21 cellular contexts compared by ENCODE assay signal in the genomic region with DNA sequence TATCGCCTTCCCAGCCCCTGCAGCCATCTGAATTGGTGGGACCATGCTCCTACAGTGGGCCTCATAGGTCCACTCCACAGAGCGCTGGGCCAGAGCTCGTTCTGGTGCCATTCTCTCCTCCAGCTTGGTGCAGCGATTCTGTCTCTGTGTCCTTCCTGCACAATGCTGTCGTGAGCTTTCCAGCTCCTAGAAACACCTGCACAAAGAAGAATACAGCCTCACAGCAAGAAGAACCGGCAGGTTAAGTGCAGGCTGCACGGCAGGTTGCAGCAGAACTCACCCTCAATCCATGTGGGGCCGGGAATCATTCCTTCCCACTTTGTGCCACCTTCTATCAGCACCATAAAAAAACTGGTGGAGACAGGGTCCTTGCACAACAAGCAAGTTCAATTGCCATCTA.
DNase-seq lines count a peak whose midpoint lies in the region; ATAC-seq and TF ChIP-seq lines count a peak whose summit lies in the region.
"Had no signal": no experiment of that assay in that cellular context is flagged by ENCODE, and none has a peak within 500 bp of the region (broad histone marks: within the 10 kb centered on the region; RNA-seq: fewer than 3 reads in every experiment).

No MANE protein-coding gene starts in this region.

- H3K27ac ChIP-seq in Karpas-422 (ENCODE audit: low read length) (peak overlapping the region; percentile 85), esophagus muscularis mucosa (replicated peaks in 1 of 4) (no peak overlapping the region)
- H3K27ac ChIP-seq: A549, gastroesophageal sphincter, right atrium auricular region, thoracic aorta had no signal

- peak overlapping the region; percentile 57 for H3K9ac ChIP-seq in Karpas-422 (ENCODE audit: low read length)

- H3K27me3 ChIP-seq in Karpas-422 (ENCODE audit: low read length) (no peaks in the 10 kb centered on the region), esophagus muscularis mucosa (no peaks in the 10 kb centered on the region)
- H3K27me3 ChIP-seq: gastroesophageal sphincter, right atrium auricular region had no signal

- H4K20me1 ChIP-seq in Karpas-422 (ENCODE audit: insufficient read depth, low read depth, low read length): no peaks in the 10 kb centered on the region

- TF ChIP-seq CTCF in esophagus muscularis mucosa (IDR thresholded peaks at IDR 0.05): no peak

- peak overlapping the region; percentile 65 for H3K4me2 ChIP-seq in Karpas-422 (ENCODE audit: low read depth, low read length, poor library complexity, severe bottlenecking)
- H3K4me2 ChIP-seq: A549 had no signal

- peak overlapping the region; percentile 42; the same call in 1 of the 2 replicates for H2AFZ ChIP-seq in Karpas-422 (ENCODE audit: low read length)

- H3K79me2 ChIP-seq in Karpas-422 (ENCODE audit: low read length): no peaks in the 10 kb centered on the region

- peak overlapping the region; percentile 48; the same call in 1 of the 2 replicates for H3K4me3 ChIP-seq in Karpas-422 (ENCODE audit: low read length)
- H3K4me3 ChIP-seq in esophagus muscularis mucosa: no peak overlapping the region
- H3K4me3 ChIP-seq: A549, gastroesophageal sphincter, lung, right atrium auricular region, thoracic aorta had no signal

- no peaks in the 10 kb centered on the region for H3K9me3 Mint-ChIP-seq in activated CD4-positive, alpha-beta T cell treated with anti-CD3 and anti-CD28 coated beads, Interleukin-2, amount 10 ng/mL, durations not matched to agents 24 days and 14 days
- H3K9me3 Mint-ChIP-seq: CD4-positive, CD25-positive, alpha-beta regulatory T cell; central memory CD8-positive, alpha-beta T cell; neural crest cell had no signal

- peak; percentile 56 for DNase-seq in activated CD4-positive, alpha-beta T cell treated with anti-CD3 and anti-CD28 coated beads, Interleukin-2, amount 10 ng/mL, durations not matched to agents 24 days and 14 days
- DNase-seq in activated CD4-positive, alpha-beta T cell treated with anti-CD3 and anti-CD28 coated beads, Interleukin-2, amount 50 U/mL, for 48 hours: no peak
- no peak for DNase-seq in Karpas-422
- peak; percentile 66 for DNase-seq in esophagus muscularis mucosa (ENCODE audit: extremely low spot score)
- DNase-seq in ACHN: no peak
- no peak for DNase-seq in NOMO-1 (lab: John Stamatoyannopoulos, UW; ENCODE audit: unreplicated experiment in 2 of 2)
- no peak for DNase-seq in NCI-H2227 treated with DMSO at 0.1 percent for 48 hours (lab: John Stamatoyannopoulos, UW)
- DNase-seq: DMS79, H7, KBM-7, NCI-H1417 treated with DMSO at 0.1 percent for 48 hours, OCI-M1 had no signal

- peak overlapping the region; percentile 93 for H3K27ac Mint-ChIP-seq in activated CD4-positive, alpha-beta T cell treated with anti-CD3 and anti-CD28 coated beads, Interleukin-2, amount 10 ng/mL, durations not matched to agents 24 days and 14 days

- H3K4me1 ChIP-seq in Karpas-422 (ENCODE audit: low read length): peaks cover 45% of the 10 kb centered on the region
- peaks cover 0 to 20% (median 7%) of the 10 kb centered on the region in 4 donors for H3K4me1 ChIP-seq in esophagus muscularis mucosa
- H3K4me1 ChIP-seq: A549, right atrium auricular region had no signal

- intact Hi-C loops in activated CD4-positive, alpha-beta T cell treated with anti-CD3 and anti-CD28 coated beads, Interleukin-2, amount 10 ng/mL, durations not matched to agents 24 days and 14 days (cut with micrococcal nuclease): loop anchor here (1.0 to 10.0 kb wide), 9 partner anchors 16 to 814 kb away; a partner anchor contains a TSS
- intact Hi-C loops in esophagus muscularis mucosa (cut with DNase I): no loop called here

- H3K9me2 ChIP-seq in Karpas-422 (replicated peaks; ENCODE audit: insufficient read depth, low read length): no peaks in the 10 kb centered on the region

- H3K9me3 ChIP-seq in Karpas-422 (ENCODE audit: low read length): no peaks in the 10 kb centered on the region
- H3K9me3 ChIP-seq in esophagus muscularis mucosa: no peaks in the 10 kb centered on the region
- H3K9me3 ChIP-seq: A549, gastroesophageal sphincter, right atrium auricular region, thoracic aorta had no signal

- peaks cover 50% of the 10 kb centered on the region for H3K4me1 Mint-ChIP-seq in activated CD4-positive, alpha-beta T cell treated with anti-CD3 and anti-CD28 coated beads, Interleukin-2, amount 10 ng/mL, durations not matched to agents 24 days and 14 days
- H3K4me1 Mint-ChIP-seq: central memory CD8-positive, alpha-beta T cell; neural crest cell had no signal

- in situ Hi-C loops in ACHN (cut with HindIII; ENCODE audit: low pct_ligation_motif_present, low pct_unique_long_range_greater_than_20kb, low sequenced_read_pairs): no loop called here

- TF ChIP-seq POLR2A in esophagus muscularis mucosa (IDR thresholded peaks at IDR 0.05; ENCODE audit: low read depth): no peak

- no peaks in the 10 kb centered on the region for H3K27me3 Mint-ChIP-seq in activated CD4-positive, alpha-beta T cell treated with anti-CD3 and anti-CD28 coated beads, Interleukin-2, amount 10 ng/mL, durations not matched to agents 24 days and 14 days
- H3K27me3 Mint-ChIP-seq: CD4-positive, CD25-positive, alpha-beta regulatory T cell; central memory CD8-positive, alpha-beta T cell had no signal

- peak; percentile 0 for ATAC-seq in GM21619 (IDR thresholded peaks at IDR 0.05; ENCODE audit: unreplicated experiment)
- ATAC-seq: A549, gastroesophageal sphincter had no signal

- no peaks in the 10 kb centered on the region for H3K36me3 Mint-ChIP-seq in activated CD4-positive, alpha-beta T cell treated with anti-CD3 and anti-CD28 coated beads, Interleukin-2, amount 10 ng/mL, durations not matched to agents 24 days and 14 days (ENCODE audit: low read depth)
- H3K36me3 Mint-ChIP-seq: CD4-positive, CD25-positive, alpha-beta regulatory T cell had no signal

- TF ChIP-seq EP300 in esophagus muscularis mucosa (IDR thresholded peaks at IDR 0.05): no peak

- 94% methylated on average over 8 of the region's 8 CpGs for WGBS in esophagus muscularis mucosa

- H3K36me3 ChIP-seq in Karpas-422 (ENCODE audit: insufficient read depth, low read length): no peaks in the 10 kb centered on the region
- H3K36me3 ChIP-seq in esophagus muscularis mucosa: no peaks in the 10 kb centered on the region
- H3K36me3 ChIP-seq: gastroesophageal sphincter, right atrium auricular region, thoracic aorta had no signal

- peak overlapping the region; percentile 21 for H3K4me3 Mint-ChIP-seq in activated CD4-positive, alpha-beta T cell treated with anti-CD3 and anti-CD28 coated beads, Interleukin-2, amount 10 ng/mL, durations not matched to agents 24 days and 14 days
- H3K4me3 Mint-ChIP-seq: central memory CD8-positive, alpha-beta T cell; neural crest cell had no signal

Comparison
In these comparisons a context has a peak if more than half of its experiments do, and no peak if none do; other contexts are left out.
1. DNase-seq: peak in activated CD4-positive, alpha-beta T cell treated with anti-CD3 and anti-CD28 coated beads, Interleukin-2, amount 10 ng/mL, durations not matched to agents 24 days and 14 days (single experiment) and esophagus muscularis mucosa (single experiment); none in activated CD4-positive, alpha-beta T cell treated with anti-CD3 and anti-CD28 coated beads, Interleukin-2, amount 50 U/mL, for 48 hours (0 of 2), Karpas-422 (single experiment), ACHN (single experiment), NOMO-1 (0 of 2) and NCI-H2227 treated with DMSO at 0.1 percent for 48 hours (single experiment).